Comparison of ENCODE assay signal across 26 cellular contexts in genomic region chr2:25872134-25872533, GRCh38.
"Had no signal": no experiment of that assay in that cellular context is flagged by ENCODE, and none has a peak within 500 bp of the region (broad histone marks: within the 10 kb centered on the region; RNA-seq: fewer than 3 reads in every experiment).

No MANE protein-coding gene starts in this region.

- DNase-seq: dermis blood vessel endothelial cell; effector memory CD4-positive, alpha-beta T cell; esophagus squamous epithelium; foreskin melanocyte; glutamatergic neuron; heart right ventricle; hippocampal formation; left cardiac atrium; left lung; mesendoderm; midbrain; naive thymus-derived CD4-positive, alpha-beta T cell; sigmoid colon; stimulated activated CD4-positive, alpha-beta T cell treated with anti-CD3 and anti-CD28 coated beads, Interleukin-2, amount 100 ng/mL, for 24 hours; stimulated activated CD4-positive, alpha-beta T cell treated with anti-CD3 and anti-CD28 coated beads, Interleukin-4, amount 100 ng/mL, for 24 hours; stimulated activated naive B cell treated with anti-CD40 and anti-IgM and Interleukin-4, amounts not matched to agents 10 μg/mL and 1 μg/mL and 100 μg/mL, for 72 hours; upper lobe of left lung; uterus had no signal

- H3K9me3 Mint-ChIP-seq: naive thymus-derived CD4-positive, alpha-beta T cell; nephron; neural progenitor cell; stimulated activated naive B cell treated with anti-CD40 and anti-IgM and Interleukin-4, amounts not matched to agents 10 μg/mL and 1 μg/mL and 100 μg/mL, for 72 hours; stimulated activated naive CD8-positive, alpha-beta T cell treated with anti-CD3 and anti-CD28 coated beads, Interleukin-15, Interleukin-2, amounts not matched to agents 100 ng/mL and 50 ng/mL, for 24 hours had no signal

- ATAC-seq: heart right ventricle; left cardiac atrium; left lung; naive thymus-derived CD4-positive, alpha-beta T cell; stimulated activated naive B cell treated with anti-CD40 and anti-IgM and Interleukin-4, amounts not matched to agents 10 μg/mL and 1 μg/mL and 100 μg/mL, for 72 hours had no signal

- H3K27me3 Mint-ChIP-seq: naive thymus-derived CD4-positive, alpha-beta T cell; stimulated activated naive B cell treated with anti-CD40 and anti-IgM and Interleukin-4, amounts not matched to agents 10 μg/mL and 1 μg/mL and 100 μg/mL, for 72 hours; stimulated activated naive CD8-positive, alpha-beta T cell treated with anti-CD3 and anti-CD28 coated beads, Interleukin-15, Interleukin-2, amounts not matched to agents 100 ng/mL and 50 ng/mL, for 24 hours had no signal

- H3K9me3 ChIP-seq: esophagus squamous epithelium, heart right ventricle, left lung, prostate gland, right atrium auricular region, sigmoid colon, thoracic aorta, tibial nerve, upper lobe of left lung, uterus had no signal

- H3K36me3 Mint-ChIP-seq: neural progenitor cell had no signal

- H3K4me3 ChIP-seq: coronary artery, esophagus squamous epithelium, heart right ventricle, left lung, neural progenitor cell, prostate gland, right atrium auricular region, sigmoid colon, thoracic aorta, tibial nerve, upper lobe of left lung, uterus had no signal

- H3K36me3 ChIP-seq: prostate gland, right atrium auricular region, thoracic aorta, uterus had no signal

- H3K4me3 Mint-ChIP-seq: naive thymus-derived CD4-positive, alpha-beta T cell; nephron; neural progenitor cell; stimulated activated naive B cell treated with anti-CD40 and anti-IgM and Interleukin-4, amounts not matched to agents 10 μg/mL and 1 μg/mL and 100 μg/mL, for 72 hours; stimulated activated naive CD8-positive, alpha-beta T cell treated with anti-CD3 and anti-CD28 coated beads, Interleukin-15, Interleukin-2, amounts not matched to agents 100 ng/mL and 50 ng/mL, for 24 hours had no signal

- H3K27ac ChIP-seq: coronary artery, esophagus squamous epithelium, heart right ventricle, left lung, neural progenitor cell, prostate gland, right atrium auricular region, sigmoid colon, thoracic aorta, tibial nerve, upper lobe of left lung, uterus had no signal

- H3K4me1 ChIP-seq: prostate gland had no signal

- H3K27ac Mint-ChIP-seq: naive thymus-derived CD4-positive, alpha-beta T cell; nephron; neural progenitor cell; stimulated activated naive B cell treated with anti-CD40 and anti-IgM and Interleukin-4, amounts not matched to agents 10 μg/mL and 1 μg/mL and 100 μg/mL, for 72 hours; stimulated activated naive CD8-positive, alpha-beta T cell treated with anti-CD3 and anti-CD28 coated beads, Interleukin-15, Interleukin-2, amounts not matched to agents 100 ng/mL and 50 ng/mL, for 24 hours had no signal
